9 cellular contexts compared by ENCODE assay signal in the genomic region with DNA sequence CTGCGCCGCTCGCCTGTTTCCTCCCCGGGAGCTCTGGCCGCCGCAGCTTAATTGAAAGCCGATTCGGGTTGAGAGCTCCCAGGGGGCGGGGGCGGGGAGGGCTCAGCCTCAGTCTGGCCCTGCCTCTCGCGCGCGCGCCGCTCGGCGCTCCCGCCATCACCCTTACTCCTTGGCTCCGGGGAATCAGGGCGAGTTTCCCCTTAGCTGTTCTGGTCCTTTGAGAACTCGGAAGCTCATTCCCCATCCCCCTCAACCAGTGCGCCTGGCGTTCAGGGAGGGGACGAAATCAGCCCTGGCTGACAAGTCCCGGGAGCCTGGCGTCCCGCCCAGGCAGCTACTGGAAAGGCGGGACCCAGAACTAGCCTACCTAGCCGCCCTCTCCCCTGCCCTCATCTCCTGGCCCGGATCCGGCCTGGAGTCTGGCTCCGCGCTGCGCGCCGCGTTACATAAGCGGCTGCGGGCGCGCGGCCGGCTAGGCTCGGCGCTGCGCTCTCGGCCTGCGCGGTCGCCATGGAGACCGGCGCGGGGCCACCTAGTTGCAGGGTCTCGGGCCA. TPM values are rescaled to one million over a fixed set of nuclear protein-coding genes. Genes with fewer than 3 reads are reported as not detected.
A peak's percentile ranks its signal among the peaks of the same experiment; 100 is the strongest.
DNase-seq lines count a peak whose midpoint lies in the region; ATAC-seq and TF ChIP-seq lines count a peak whose summit lies in the region.
"Had no signal": no experiment of that assay in that cellular context is flagged by ENCODE, and none has a peak within 500 bp of the region (broad histone marks: within the 10 kb centered on the region; RNA-seq: fewer than 3 reads in every experiment).

No MANE protein-coding gene starts in this region.

- peak; percentile 94 for DNase-seq in DMS 273 (lab: John Stamatoyannopoulos, UW; ENCODE audit: unreplicated experiment)
- DNase-seq in NCI-H1694 (lab: John Stamatoyannopoulos, UW) = peak; percentile 74
- DNase-seq in left lobe of liver (ENCODE audit: low spot score) = no peak
- no peak for DNase-seq in T-helper 2 cell
- no peak for DNase-seq in islet precursor cell
- DNase-seq: activated B cell treated with CpG ODN at 0.5 μM for 24 hours had no signal

- peak overlapping the region; percentile 77 for H3K27ac ChIP-seq in VCaP

- ATAC-seq in left lobe of liver (peak; percentile 52), HG03108 (IDR thresholded peaks at IDR 0.05; ENCODE audit: unreplicated experiment) (no peak), GM18909 (IDR thresholded peaks at IDR 0.05; ENCODE audit: poor library complexity, unreplicated experiment) (no peak)

- TF ChIP-seq CTCF in VCaP (conservative IDR thresholded peaks at IDR 0.05) = no peak

RNA-seq across cellular contexts. Expression of gene SLC12A5, which starts 2.8 kb away (rescaled TPM):
- not detected for total RNA-seq in left lobe of liver
- total RNA-seq: activated B cell treated with CpG ODN at 0.5 μM for 24 hours had no signal

RNA-seq across cellular contexts. Expression of gene MMP9, which starts 23.1 kb away (rescaled TPM):
- 1.6 TPM for total RNA-seq in left lobe of liver

RNA-seq across cellular contexts. Expression of gene NCOA5, which starts 58.0 kb away (rescaled TPM):
- 8.2 TPM for total RNA-seq in left lobe of liver

RNA-seq across cellular contexts. Expression of gene ZNF335, which starts 59.8 kb away (rescaled TPM):
- total RNA-seq in left lobe of liver = 7.6 TPM

Comparison
In these comparisons a context has a peak if more than half of its experiments do, and no peak if none do; other contexts are left out.
1. DNase-seq: peak in DMS 273 (single experiment) and NCI-H1694 (single experiment); none in left lobe of liver (single experiment), T-helper 2 cell (0 of 5) and islet precursor cell (single experiment).